ENCODE assay signal across 1 cellular context in the genomic region with DNA sequence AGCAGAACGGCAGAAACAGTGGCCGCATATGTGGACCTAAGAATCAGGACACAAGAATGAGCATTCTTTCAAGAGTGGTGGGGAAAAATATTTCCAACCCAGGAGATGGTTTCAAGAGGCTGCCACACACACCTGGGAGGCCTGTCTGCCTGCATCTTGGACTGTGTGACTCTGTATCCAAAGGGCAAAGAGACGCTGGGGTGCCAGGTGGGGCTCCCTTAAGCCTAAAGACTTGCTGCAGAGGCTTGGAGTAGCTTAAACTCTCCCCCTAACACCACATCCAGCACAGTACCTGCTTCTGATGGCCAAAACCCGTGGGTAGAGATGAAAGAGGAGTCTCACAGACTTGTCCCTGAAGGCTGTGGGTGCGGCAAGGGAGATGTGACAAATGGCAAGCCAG.
TF ChIP-seq lines count a peak whose summit lies in the region.

No MANE protein-coding gene starts in this region.

TF ChIP-seq in HepG2, 621 proteins besides CTCF, POLR2A, EP300 and RAD21:
- TF ChIP-seq ISX (CRISPR knock-in tag; conservative IDR thresholded peaks at IDR 0.05), result no peak
